In the genomic region with DNA sequence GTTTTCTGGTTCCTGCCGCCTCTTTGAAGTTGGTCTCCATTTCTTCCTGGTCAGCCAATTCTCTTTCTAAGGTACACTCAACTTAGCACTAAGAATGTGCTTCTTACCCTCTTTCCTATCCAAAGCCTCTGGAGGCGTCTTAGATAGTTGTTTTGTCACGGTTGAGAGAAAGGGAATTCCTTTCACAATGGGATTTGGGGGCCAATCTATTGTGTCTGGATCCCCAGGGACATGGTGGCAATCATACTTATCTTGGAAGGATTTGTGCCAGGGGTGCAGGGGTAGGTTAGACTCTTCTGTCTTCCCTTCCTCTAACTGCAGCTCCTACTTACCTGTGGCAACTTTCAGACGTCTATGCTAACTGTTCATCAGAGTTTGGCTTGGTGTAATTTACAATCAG, we compare ENCODE assay signal across 1 cellular context.
TF ChIP-seq lines count a peak whose summit lies in the region.

No MANE protein-coding gene starts in this region.

TF ChIP-seq in GM23338, 12 proteins besides CTCF, POLR2A, EP300 and RAD21 (continued from another document):
- TF ChIP-seq ZNF462 (CRISPR knock-in tag; IDR thresholded peaks at IDR 0.05) (no peak), REST (IDR thresholded peaks at IDR 0.05; ENCODE audit: unreplicated experiment) (no peak)
